In the genomic region with DNA sequence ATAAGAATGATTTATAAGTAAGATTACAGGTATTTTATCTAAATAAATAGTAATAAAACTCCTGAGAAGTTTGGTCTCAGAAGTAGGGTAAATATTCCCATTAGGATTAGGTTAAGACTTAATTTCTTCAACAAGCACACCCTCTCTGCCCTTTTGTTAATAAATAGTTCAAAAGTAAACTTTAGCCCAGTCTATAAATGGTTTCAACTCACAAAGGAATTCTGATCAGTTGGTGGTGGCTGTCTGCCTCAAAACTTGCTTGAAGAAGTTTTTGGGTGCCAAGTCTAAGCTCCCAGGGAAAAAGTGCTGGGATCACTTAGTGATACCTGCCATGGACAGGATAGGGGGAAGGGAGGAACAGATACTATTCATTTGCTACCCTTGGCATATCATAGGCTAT, we compare ENCODE assay signal across 17 cellular contexts. TPM values are rescaled to one million over a fixed set of nuclear protein-coding genes. Genes with fewer than 3 reads are reported as not detected.
A peak's percentile ranks its signal among the peaks of the same experiment; 100 is the strongest.
DNase-seq lines count a peak whose midpoint lies in the region; ATAC-seq, FAIRE-seq and TF ChIP-seq lines count a peak whose summit lies in the region.
"Had no signal": no experiment of that assay in that cellular context is flagged by ENCODE, and none has a peak within 500 bp of the region (broad histone marks: within the 10 kb centered on the region; RNA-seq: fewer than 3 reads in every experiment).

No MANE protein-coding gene starts in this region.

- no peak for TF ChIP-seq RAD21 in A549 (conservative IDR thresholded peaks at IDR 0.05 in 1 of 2, IDR thresholded peaks at IDR 0.05 in 1 of 2)

- DNase-seq in A549 (ENCODE audit: low read depth in 1 of 2, low spot score in 1 of 2) (no peak), coronary artery (ENCODE audit: low spot score) (no peak), medulla oblongata (ENCODE audit: extremely low spot score) (peak; percentile 63), ureter (ENCODE audit: low spot score) (no peak), ecto neural progenitor cell (ENCODE audit: low spot score) (no peak)
- DNase-seq: activated CD4-positive, alpha-beta T cell treated with anti-CD3 and anti-CD28 coated beads for 36 hours; activated CD8-positive, alpha-beta memory T cell treated with anti-CD3 and anti-CD28 coated beads, Interleukin-2, amount 50 U/mL, for 4 hours; activated gamma-delta T cell; CD8-positive, alpha-beta memory T cell; left colon; naive thymus-derived CD8-positive, alpha-beta T cell; NCI-H1048; NCI-H524; retina had no signal

- no peaks in the 10 kb centered on the region for H3K36me3 ChIP-seq in stomach smooth muscle (ENCODE audit: control insufficient read depth in 2 of 2, insufficient read depth in 2 of 2, low read length in 2 of 2)

- H3K4me3 ChIP-seq in A549 (no peak overlapping the region), coronary artery (peak overlapping the region; percentile 11), stomach smooth muscle (ENCODE audit: low read length in 2 of 2) (no peak overlapping the region)

- TF ChIP-seq POLR2A in A549 (IDR thresholded peaks at IDR 0.05; ENCODE audit: low read length): no peak

- H3K4me2 ChIP-seq in A549: peak overlapping the region; percentile 62

- ATAC-seq in A549: peak in 1 of 2 experiments; percentile 47; a peak in 2 of 6 replicates
- ATAC-seq in GM18519 (IDR thresholded peaks at IDR 0.05; ENCODE audit: low FRiP score, unreplicated experiment): no peak
- ATAC-seq in HG03457 (IDR thresholded peaks at IDR 0.05; ENCODE audit: unreplicated experiment): no peak
- ATAC-seq: activated CD4-positive, alpha-beta T cell treated with anti-CD3 and anti-CD28 coated beads for 36 hours; naive thymus-derived CD8-positive, alpha-beta T cell had no signal

- no peak for TF ChIP-seq EP300 in A549 (IDR thresholded peaks at IDR 0.05)

- TF ChIP-seq CTCF in A549 (IDR thresholded peaks at IDR 0.05) (no peak), coronary artery (IDR thresholded peaks at IDR 0.05) (no peak)

- CTCF ChIA-PET in A549 (lab: Yijun Ruan, JAX): interaction anchor here (1.5 kb wide), 1 partner anchor 119 kb away, joined by 3 read pairs; no protein-coding TSS in a partner anchor

- FAIRE-seq in A549 (lab: Jason Lieb, UNC): no peak

- H3K9ac ChIP-seq in stomach smooth muscle (ENCODE audit: low read length in 2 of 2): no peak overlapping the region

- no peaks in the 10 kb centered on the region for H3K27me3 ChIP-seq in stomach smooth muscle (ENCODE audit: control insufficient read depth in 1 of 2, insufficient read depth in 2 of 2, low read length in 2 of 2)

- H3K4me1 ChIP-seq in A549: peaks cover 71% of the 10 kb centered on the region
- peaks cover 27% of the 10 kb centered on the region for H3K4me1 ChIP-seq in stomach smooth muscle (ENCODE audit: control insufficient read depth, insufficient read depth, low read length)

- peak overlapping the region; percentile 52 to 61; a peak in 4 of 6 replicates for H3K27ac ChIP-seq in A549
- H3K27ac ChIP-seq in coronary artery: peak overlapping the region; percentile 63 to 84
- peak overlapping the region; percentile 56 for H3K27ac ChIP-seq in stomach smooth muscle (ENCODE audit: low read length)

- H3K9me3 ChIP-seq in A549 (no peaks in the 10 kb centered on the region), stomach smooth muscle (ENCODE audit: control insufficient read depth in 2 of 2, low read length in 2 of 2) (no peaks in the 10 kb centered on the region)

- POLR2A ChIA-PET in A549 (lab: Yijun Ruan, JAX): no interaction called here

TF ChIP-seq in A549, 52 proteins besides CTCF, POLR2A, EP300 and RAD21:
- TF ChIP-seq POLR2AphosphoS2 (conservative IDR thresholded peaks at IDR 0.05; ENCODE audit: low read length): no peak
- no peak for TF ChIP-seq FOXS1 (CRISPR knock-in tag; IDR thresholded peaks at IDR 0.05)
- no peak for TF ChIP-seq CBX2 (IDR thresholded peaks at IDR 0.05; ENCODE audit: borderline replicate concordance, low read depth)
- TF ChIP-seq TFCP2L1 (CRISPR knock-in tag; IDR thresholded peaks at IDR 0.05): no peak
- TF ChIP-seq ZSCAN20 (CRISPR knock-in tag; IDR thresholded peaks at IDR 0.05): no peak
- TF ChIP-seq CHD4 (IDR thresholded peaks at IDR 0.05; ENCODE audit: borderline replicate concordance): no peak
- TF ChIP-seq BHLHE40 (IDR thresholded peaks at IDR 0.05; ENCODE audit: low read depth, low read length): no peak
- no peak for TF ChIP-seq HES2 (IDR thresholded peaks at IDR 0.05)
- no peak for TF ChIP-seq HEYL (CRISPR knock-in tag; IDR thresholded peaks at IDR 0.05)
- no peak for TF ChIP-seq ELK1 (IDR thresholded peaks at IDR 0.05; ENCODE audit: low read depth, low read length)
- no peak for TF ChIP-seq EHF (CRISPR knock-in tag; IDR thresholded peaks at IDR 0.05)
- no peak for TF ChIP-seq MAFK (IDR thresholded peaks at IDR 0.05; ENCODE audit: partially characterized antibody)
- TF ChIP-seq, protein P1, sequence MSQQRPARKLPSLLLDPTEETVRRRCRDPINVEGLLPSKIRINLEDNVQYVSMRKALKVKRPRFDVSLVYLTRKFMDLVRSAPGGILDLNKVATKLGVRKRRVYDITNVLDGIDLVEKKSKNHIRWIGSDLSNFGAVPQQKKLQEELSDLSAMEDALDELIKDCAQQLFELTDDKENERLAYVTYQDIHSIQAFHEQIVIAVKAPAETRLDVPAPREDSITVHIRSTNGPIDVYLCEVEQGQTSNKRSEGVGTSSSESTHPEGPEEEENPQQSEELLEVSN (IDR thresholded peaks at IDR 0.05; ENCODE audit: borderline replicate concordance, low read depth): no peak
- TF ChIP-seq HOXB5 (CRISPR knock-in tag; IDR thresholded peaks at IDR 0.05): no peak
- no peak for TF ChIP-seq HMGXB4 (CRISPR knock-in tag; IDR thresholded peaks at IDR 0.05; ENCODE audit: borderline replicate concordance)

RNA-seq across cellular contexts. Expression of gene MBNL2, which starts 22.9 kb away (rescaled TPM):
- polyA plus RNA-seq in A549 (2011; rRNA removed) (20.6 and 25.9 TPM in 2 replicates), A549 (2017; fragmentation: RNase III; extraction: RNeasy Plus Mini Kit Qiagen cat#74134 plus additional on column Dnase treatment) (15.4 to 21.3 TPM (median 18.7 TPM) in 3 replicates)
- 4.6 and 6.1 TPM in 2 replicates for polyA plus RNA-seq in A549 (2012; cell fraction: cytosol; rRNA removed)
- 6.1 and 8.6 TPM in 2 replicates for polyA plus RNA-seq in A549 (2012; cell fraction: nucleus; rRNA removed)
- polyA minus RNA-seq in A549 (2011; rRNA and poly(A)+ RNA removed): 37.8 and 44.0 TPM in 2 replicates
- total RNA-seq in ureter: 89.0 TPM
